ENCODE assay signal across 1 cellular context in genomic region chr4:173735055-173735454, GRCh38.
TF ChIP-seq lines count a peak whose summit lies in the region.

No MANE protein-coding gene starts in this region.

TF ChIP-seq in SK-N-SH, 30 proteins besides CTCF, POLR2A, EP300 and RAD21 (continued from another document):
- TF ChIP-seq YY1 (IDR thresholded peaks at IDR 0.05; ENCODE audit: low read depth), result no peak
- no peak for TF ChIP-seq ZBTB33 (IDR thresholded peaks at IDR 0.05; ENCODE audit: borderline replicate concordance, low read depth)
- TF ChIP-seq RCOR1 (IDR thresholded peaks at IDR 0.05; ENCODE audit: low read length), result no peak
